8 cellular contexts compared by ENCODE assay signal in genomic region chr11:77407613-77408012, GRCh38.
DNase-seq lines count a peak whose midpoint lies in the region; ATAC-seq and TF ChIP-seq lines count a peak whose summit lies in the region.

No MANE protein-coding gene starts in this region.

- no peaks in the 10 kb centered on the region for H3K9me2 ChIP-seq in Karpas-422 (replicated peaks; ENCODE audit: insufficient read depth, low read length)

- H3K4me1 ChIP-seq in heart right ventricle (peaks cover 0 to 48% (median 9%) of the 10 kb centered on the region in 9 donors), right atrium auricular region (peaks cover 0 to 8% of the 10 kb centered on the region in 2 donors), SJSA1 (replicated peaks) (peaks cover 14% of the 10 kb centered on the region), aorta (ENCODE audit: control insufficient read depth in 1 of 2, insufficient read depth in 2 of 2, low read length in 2 of 2) (peaks cover 0 to 9% of the 10 kb centered on the region in 2 donors), Karpas-422 (ENCODE audit: low read length) (peaks cover 21% of the 10 kb centered on the region)

- 14 to 16% methylated on average over 4 of the region's 4 CpGs for WGBS in heart right ventricle, 2 donors
- 1 to 2% methylated on average over 4 of the region's 4 CpGs for WGBS in aorta, 2 donors

- peak in 1 of 2 donors; percentile 31 for DNase-seq in heart right ventricle
- no peak for DNase-seq in right atrium auricular region (ENCODE audit: low spot score)
- DNase-seq in SJSA1 (ENCODE audit: low read depth in 1 of 2, low spot score in 2 of 2) = peak; percentile 15 to 39
- peak; percentile 61 for DNase-seq in glomerular visceral epithelial cell (ENCODE audit: extremely low spot score)
- peak; percentile 67 to 76 for DNase-seq in aorta
- no peak for DNase-seq in NK-92 treated with Interleukin-12 subunit alpha and Interleukin-12 subunit beta, amount 100 ng/mL, for 24 hours (lab: John Stamatoyannopoulos, UW)
- DNase-seq in stimulated activated CD4-positive, alpha-beta T cell treated with anti-CD3 and anti-CD28 coated beads, Interleukin-12 subunit alpha, Interleukin-12 subunit beta, amount 100 ng/mL, for 4 hours = no peak
- DNase-seq in Karpas-422 = no peak

- ATAC-seq in heart right ventricle (peak in 6 of 8 donors; percentile 15 to 65 (median 38)), aorta (ENCODE audit: low FRiP score) (no peak)

- H3K27me3 ChIP-seq in heart right ventricle (peaks cover 0 to 4% (median 0%) of the 10 kb centered on the region in 7 donors), right atrium auricular region (no peaks in the 10 kb centered on the region), SJSA1 (replicated peaks) (no peaks in the 10 kb centered on the region), aorta (ENCODE audit: control insufficient read depth in 1 of 2, insufficient read depth in 2 of 2, low read length in 1 of 2) (no peaks in the 10 kb centered on the region), Karpas-422 (ENCODE audit: low read length) (no peaks in the 10 kb centered on the region)

- peaks cover 12% of the 10 kb centered on the region for H4K20me1 ChIP-seq in Karpas-422 (ENCODE audit: insufficient read depth, low read depth, low read length)

- no peaks in the 10 kb centered on the region for H3K79me2 ChIP-seq in Karpas-422 (ENCODE audit: low read length)

- H3K36me3 ChIP-seq in heart right ventricle = peaks cover 0 to 3% (median 0%) of the 10 kb centered on the region in 9 donors
- H3K36me3 ChIP-seq in right atrium auricular region = no peaks in the 10 kb centered on the region
- no peaks in the 10 kb centered on the region for H3K36me3 ChIP-seq in SJSA1
- no peaks in the 10 kb centered on the region for H3K36me3 ChIP-seq in aorta (ENCODE audit: control insufficient read depth in 1 of 2, insufficient read depth in 2 of 2, low read length in 1 of 2)
- H3K36me3 ChIP-seq in Karpas-422 (ENCODE audit: insufficient read depth, low read length) = no peaks in the 10 kb centered on the region

- TF ChIP-seq CTCF in heart right ventricle (IDR thresholded peaks at IDR 0.05) (no peak), right atrium auricular region (IDR thresholded peaks at IDR 0.05) (no peak)

- no peak overlapping the region for H3K9ac ChIP-seq in Karpas-422 (ENCODE audit: low read length)

- H3K27ac ChIP-seq in heart right ventricle (no peak overlapping the region), right atrium auricular region (no peak overlapping the region), SJSA1 (no peak overlapping the region), aorta (ENCODE audit: low read depth in 1 of 2, low read length in 2 of 2) (no peak overlapping the region), Karpas-422 (ENCODE audit: low read length) (no peak overlapping the region)

- H3K9me3 ChIP-seq in heart right ventricle (no peaks in the 10 kb centered on the region), right atrium auricular region (no peaks in the 10 kb centered on the region), SJSA1 (replicated peaks) (no peaks in the 10 kb centered on the region), aorta (ENCODE audit: control insufficient read depth, low read length) (no peaks in the 10 kb centered on the region), Karpas-422 (ENCODE audit: low read length) (no peaks in the 10 kb centered on the region)

- H3K4me2 ChIP-seq in Karpas-422 (ENCODE audit: low read depth, low read length, poor library complexity, severe bottlenecking) = no peak overlapping the region

- intact Hi-C loops in heart right ventricle (cut with DNase I) = loop anchor here in 1 of 10 donors (10.0 kb wide), 1 partner anchor 137 kb away; no protein-coding TSS in a partner anchor
- intact Hi-C loops in aorta (cut with DNase I) = no loop called here

- H2AFZ ChIP-seq in Karpas-422 (ENCODE audit: low read length) = no peak overlapping the region

- H3K4me3 ChIP-seq in heart right ventricle = no peak overlapping the region
- H3K4me3 ChIP-seq in right atrium auricular region = no peak overlapping the region
- H3K4me3 ChIP-seq in SJSA1 = no peak overlapping the region
- H3K4me3 ChIP-seq in aorta (ENCODE audit: low read length in 2 of 2) = no peak overlapping the region
- H3K4me3 ChIP-seq in Karpas-422 (ENCODE audit: low read length) = no peak overlapping the region

Comparison
In these comparisons a context has a peak if more than half of its experiments do, and no peak if none do; other contexts are left out.
1. DNase-seq: peak in SJSA1 (2 of 2), glomerular visceral epithelial cell (single experiment) and aorta (2 of 2); none in right atrium auricular region (single experiment), NK-92 treated with Interleukin-12 subunit alpha and Interleukin-12 subunit beta, amount 100 ng/mL, for 24 hours (single experiment), stimulated activated CD4-positive, alpha-beta T cell treated with anti-CD3 and anti-CD28 coated beads, Interleukin-12 subunit alpha, Interleukin-12 subunit beta, amount 100 ng/mL, for 4 hours (single experiment) and Karpas-422 (single experiment).